In the genomic region with DNA sequence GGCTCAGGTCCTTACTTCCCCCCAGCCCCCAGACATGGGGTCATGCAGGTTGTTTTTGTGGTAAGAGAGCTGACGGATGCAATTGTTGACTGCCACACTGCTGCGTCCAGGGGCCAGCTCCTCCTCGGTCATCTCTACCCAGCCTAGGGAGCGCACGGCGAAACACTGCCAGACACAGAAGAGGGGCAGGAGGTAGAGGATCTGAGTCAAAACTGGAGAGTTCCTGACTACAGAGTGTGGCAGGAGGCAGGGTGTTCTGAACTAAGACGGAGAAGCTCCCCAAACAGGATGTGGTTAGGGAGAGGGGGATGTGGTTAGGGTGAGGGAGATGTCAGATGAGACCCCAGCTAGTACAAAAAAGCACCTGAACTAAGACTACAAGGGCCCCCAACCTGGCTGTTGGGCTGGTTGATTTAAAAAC, we compare ENCODE assay signal across 8 cellular contexts. TPM values are rescaled to one million over a fixed set of nuclear protein-coding genes. Genes with fewer than 3 reads are reported as not detected.
DNase-seq lines count a peak whose midpoint lies in the region; ATAC-seq and TF ChIP-seq lines count a peak whose summit lies in the region.

No MANE protein-coding gene starts in this region.

- H3K27me3 Mint-ChIP-seq in activated naive CD4-positive, alpha-beta T cell treated with anti-CD3 and anti-CD28 coated beads, Interleukin-2, amount 10 ng/mL, durations not matched to agents 7 days and 5 days, result peaks cover 4% of the 10 kb centered on the region
- H3K27me3 Mint-ChIP-seq in osteocyte (ENCODE audit: unreplicated experiment), result no peaks in the 10 kb centered on the region

- no peaks in the 10 kb centered on the region for H4K20me1 ChIP-seq in OCI-LY3 (ENCODE audit: insufficient read depth, low read length)

- H3K79me2 ChIP-seq in OCI-LY3 (ENCODE audit: low read length), result no peaks in the 10 kb centered on the region

- no peaks in the 10 kb centered on the region for H3K9me3 Mint-ChIP-seq in activated naive CD4-positive, alpha-beta T cell treated with anti-CD3 and anti-CD28 coated beads, Interleukin-2, amount 10 ng/mL, durations not matched to agents 7 days and 5 days
- no peaks in the 10 kb centered on the region for H3K9me3 Mint-ChIP-seq in osteocyte (ENCODE audit: unreplicated experiment)

- peak; percentile 93 for DNase-seq in activated naive CD4-positive, alpha-beta T cell treated with anti-CD3 and anti-CD28 coated beads, Interleukin-2, amount 10 ng/mL, durations not matched to agents 7 days and 5 days
- DNase-seq in stimulated activated CD8-positive, alpha-beta memory T cell treated with anti-CD3 and anti-CD28 coated beads, Interleukin-4, amount 100 ng/mL, for 24 hours (ENCODE audit: low read depth), result peak; percentile 48
- no peak for DNase-seq in osteocyte (ENCODE audit: extremely low spot score, unreplicated experiment)
- no peak for DNase-seq in GM03348 (ENCODE audit: low spot score)
- DNase-seq in cerebellar nuclear complex (lab: John Stamatoyannopoulos, UW), result no peak

- no peaks in the 10 kb centered on the region for H3K27me3 ChIP-seq in OCI-LY3 (ENCODE audit: low read depth, low read length)

- H2AFZ ChIP-seq in OCI-LY3 (ENCODE audit: low read depth, low read length), result 0 out of 2 replicates have a peak overlapping the region, but pooled peaks have one; percentile 25

- peak overlapping the region; percentile 98 for H3K27ac Mint-ChIP-seq in activated naive CD4-positive, alpha-beta T cell treated with anti-CD3 and anti-CD28 coated beads, Interleukin-2, amount 10 ng/mL, durations not matched to agents 7 days and 5 days
- no peak overlapping the region for H3K27ac Mint-ChIP-seq in osteocyte (ENCODE audit: unreplicated experiment)

- peak overlapping the region; percentile 68 for H3K4me3 ChIP-seq in OCI-LY3 (ENCODE audit: low read length)

- CTCF ChIA-PET in activated naive CD4-positive, alpha-beta T cell treated with anti-CD3 and anti-CD28 coated beads, Interleukin-2, amount 10 ng/mL, durations not matched to agents 7 days and 5 days (lab: Charles Lee), result interaction anchor here (0.9 to 4.9 kb wide), 11 partner anchors 9 to 86 kb away, joined by 3 to 38 read pairs (median 4); a partner anchor contains a TSS

- TF ChIP-seq CTCF in OCI-LY3 (IDR thresholded peaks at IDR 0.05; ENCODE audit: low read depth, low read length), result no peak
- no peak for TF ChIP-seq CTCF in osteocyte (IDR thresholded peaks at IDR 0.05)

- no peaks in the 10 kb centered on the region for H3K9me3 ChIP-seq in OCI-LY3 (ENCODE audit: insufficient read depth, low read length)

- peak overlapping the region; percentile 92 for H3K4me2 ChIP-seq in OCI-LY3 (ENCODE audit: low read length)

- peaks cover 84% of the 10 kb centered on the region for H3K4me1 Mint-ChIP-seq in activated naive CD4-positive, alpha-beta T cell treated with anti-CD3 and anti-CD28 coated beads, Interleukin-2, amount 10 ng/mL, durations not matched to agents 7 days and 5 days
- no peaks in the 10 kb centered on the region for H3K4me1 Mint-ChIP-seq in osteocyte (ENCODE audit: unreplicated experiment)

- H3K36me3 ChIP-seq in OCI-LY3 (replicated peaks; ENCODE audit: low read depth, low read length), result no peaks in the 10 kb centered on the region

- peak overlapping the region; percentile 49 for H3K9ac ChIP-seq in OCI-LY3 (ENCODE audit: low read length)

- ATAC-seq in GM18502 (IDR thresholded peaks at IDR 0.05; ENCODE audit: poor library complexity, unreplicated experiment) (peak; percentile 96), HG02798 (IDR thresholded peaks at IDR 0.05; ENCODE audit: poor library complexity, unreplicated experiment) (peak; percentile 85)

- H3K36me3 Mint-ChIP-seq in activated naive CD4-positive, alpha-beta T cell treated with anti-CD3 and anti-CD28 coated beads, Interleukin-2, amount 10 ng/mL, durations not matched to agents 7 days and 5 days, result peaks cover 63% of the 10 kb centered on the region
- H3K36me3 Mint-ChIP-seq in osteocyte (ENCODE audit: unreplicated experiment), result peaks cover 27% of the 10 kb centered on the region

- peak overlapping the region; percentile 77 for H3K4me3 Mint-ChIP-seq in activated naive CD4-positive, alpha-beta T cell treated with anti-CD3 and anti-CD28 coated beads, Interleukin-2, amount 10 ng/mL, durations not matched to agents 7 days and 5 days
- H3K4me3 Mint-ChIP-seq in osteocyte (ENCODE audit: unreplicated experiment), result no peak overlapping the region

- peak overlapping the region; percentile 54 for H3K27ac ChIP-seq in OCI-LY3 (ENCODE audit: low read length)

- peaks cover 28% of the 10 kb centered on the region for H3K4me1 ChIP-seq in OCI-LY3 (ENCODE audit: low read length)

RNA-seq across cellular contexts. Expression of a gene that starts 12.3 kb away (rescaled TPM):
- total RNA-seq in osteocyte, result 93.0 and 106 TPM in 2 replicates

RNA-seq across cellular contexts. Expression of a gene that starts 16.3 kb away (rescaled TPM):
- 52.5 and 57.7 TPM in 2 replicates for total RNA-seq in osteocyte

RNA-seq across cellular contexts. Expression of a gene that starts 38.2 kb away (rescaled TPM):
- total RNA-seq in osteocyte, result 1.4 and 1.9 TPM in 2 replicates

Comparison
In these comparisons a context has a peak if more than half of its experiments do, and no peak if none do; other contexts are left out.
1. DNase-seq: peak in activated naive CD4-positive, alpha-beta T cell treated with anti-CD3 and anti-CD28 coated beads, Interleukin-2, amount 10 ng/mL, durations not matched to agents 7 days and 5 days (single experiment) and stimulated activated CD8-positive, alpha-beta memory T cell treated with anti-CD3 and anti-CD28 coated beads, Interleukin-4, amount 100 ng/mL, for 24 hours (single experiment); none in osteocyte (single experiment), GM03348 (single experiment) and cerebellar nuclear complex (0 of 2).